20 cellular contexts compared by ENCODE assay signal in the genomic region with DNA sequence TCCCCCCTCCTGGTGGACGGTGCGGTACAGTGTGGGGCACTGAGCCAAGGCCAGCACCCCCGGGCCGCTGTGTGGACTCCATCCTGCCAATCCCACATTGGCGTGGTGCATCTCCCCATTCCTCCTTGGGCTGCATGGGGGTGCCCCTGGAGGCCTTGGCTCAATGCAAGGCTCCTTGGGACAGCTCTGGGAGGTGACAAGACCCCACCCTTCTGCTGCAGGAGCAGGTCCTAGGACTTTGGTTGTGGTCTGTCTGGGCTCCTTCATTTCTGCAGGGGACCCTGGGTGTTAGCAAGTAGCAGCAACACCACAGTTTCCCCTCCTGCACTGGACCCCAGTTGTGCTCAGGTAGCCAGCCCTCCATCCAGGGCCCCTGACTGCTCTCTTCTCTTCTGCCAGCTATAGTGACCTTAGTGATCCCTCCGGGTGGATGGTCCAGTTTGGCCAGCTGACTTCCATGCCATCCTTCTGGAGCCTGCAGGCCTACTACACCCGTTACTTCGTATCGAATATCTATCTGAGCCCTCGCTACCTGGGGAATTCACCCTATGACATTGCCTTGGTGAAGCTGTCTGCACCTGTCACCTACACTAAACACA. TPM values are rescaled to one million over a fixed set of nuclear protein-coding genes. Genes with fewer than 3 reads are reported as not detected.
DNase-seq lines count a peak whose midpoint lies in the region; ATAC-seq, FAIRE-seq and TF ChIP-seq lines count a peak whose summit lies in the region.
"Had no signal": no experiment of that assay in that cellular context is flagged by ENCODE, and none has a peak within 500 bp of the region (broad histone marks: within the 10 kb centered on the region; RNA-seq: fewer than 3 reads in every experiment).

No MANE protein-coding gene starts in this region.

- no peaks in the 10 kb centered on the region for H3K4me1 ChIP-seq in CD8-positive, alpha-beta memory T cell (ENCODE audit: insufficient read depth, low read length)
- peaks cover 8 to 57% of the 10 kb centered on the region in 2 experiments; a peak in 4 of 5 replicates for H3K4me1 ChIP-seq in K562 (replicated peaks in 1 of 2; ENCODE audit: control insufficient read depth in 2 of 2, insufficient read depth in 2 of 2, low read length in 2 of 2)
- no peaks in the 10 kb centered on the region for H3K4me1 ChIP-seq in osteoblast (ENCODE audit: insufficient read depth, low read length)

- peak in 1 of 5 donors; percentile 35 for DNase-seq in CD8-positive, alpha-beta memory T cell
- peak in 1 of 4 experiments; percentile 45 for DNase-seq in K562 (ENCODE audit: extremely low read depth in 1 of 4, low spot score in 3 of 4)
- DNase-seq in osteoblast (ENCODE audit: insufficient read length, low spot score, missing footprints), result peak; percentile 87
- DNase-seq in NCI-H2107 (lab: John Stamatoyannopoulos, UW), result no peak
- DNase-seq in HK-2 (ENCODE audit: unreplicated experiment), result no peak
- DNase-seq: activated B cell treated with CpG ODN at 0.5 μM for 24 hours, Calu3, NCI-H1417, NCI-H526 treated with DMSO at 0.1 percent for 48 hours, SJCRH30 had no signal

- peak; percentile 4; the same call in 2 of the 3 replicates for ATAC-seq in K562
- no peak for ATAC-seq in HG02763 (IDR thresholded peaks at IDR 0.05; ENCODE audit: unreplicated experiment)

- H3K36me3 ChIP-seq in CD8-positive, alpha-beta memory T cell (ENCODE audit: insufficient read depth, low read length), result no peaks in the 10 kb centered on the region
- H3K36me3 ChIP-seq in K562 (ENCODE audit: control insufficient read depth, insufficient read depth, low read length), result peaks cover 32% of the 10 kb centered on the region; the same call in 2 of the 3 replicates
- no peaks in the 10 kb centered on the region for H3K36me3 ChIP-seq in osteoblast (ENCODE audit: insufficient read depth, low read length)
- H3K36me3 ChIP-seq: neural progenitor cell, SJCRH30 had no signal

- H3K27ac Mint-ChIP-seq in CD8-positive, alpha-beta memory T cell, result peak overlapping the region in 2 of 8 donors; percentile 61 to 72
- H3K27ac Mint-ChIP-seq: activated B cell treated with CpG ODN at 0.5 μM for 24 hours, neural progenitor cell had no signal

- H3K4me1 Mint-ChIP-seq in CD8-positive, alpha-beta memory T cell, result peaks cover 0 to 2% (median 0%) of the 10 kb centered on the region in 3 donors
- H3K4me1 Mint-ChIP-seq: activated B cell treated with CpG ODN at 0.5 μM for 24 hours had no signal

- H3K27ac ChIP-seq in 22Rv1 (peak overlapping the region; percentile 22; the same call in 1 of the 2 replicates), K562 (ENCODE audit: extremely low read depth, low read depth, low read length) (peak overlapping the region; percentile 89), osteoblast (ENCODE audit: low read depth, low read length) (no peak overlapping the region)
- H3K27ac ChIP-seq in CD8-positive, alpha-beta memory T cell (ENCODE audit: low read depth, low read length), result no peak overlapping the region
- H3K27ac ChIP-seq: neural progenitor cell, SJCRH30 had no signal

- no peak overlapping the region for H3K4me3 ChIP-seq in CD8-positive, alpha-beta memory T cell (ENCODE audit: low read length)
- H3K4me3 ChIP-seq in K562, result peak overlapping the region; percentile 82
- no peak overlapping the region for H3K4me3 ChIP-seq in osteoblast (ENCODE audit: insufficient read depth, low read length)
- H3K4me3 ChIP-seq: neural progenitor cell, SJCRH30 had no signal

- TF ChIP-seq POLR2A in K562 (conservative IDR thresholded peaks at IDR 0.05), result no peak

- H4K20me1 ChIP-seq in K562 (replicated peaks; ENCODE audit: control insufficient read depth, insufficient read depth, low read length), result no peaks in the 10 kb centered on the region
- no peaks in the 10 kb centered on the region for H4K20me1 ChIP-seq in osteoblast (ENCODE audit: insufficient read depth, low read length)

- FAIRE-seq in K562 (lab: Jason Lieb, UNC), result peak; percentile 48
- FAIRE-seq: frontal cortex, GM18507 had no signal

- H2AFZ ChIP-seq in K562 (ENCODE audit: low read depth, low read length) (no peak overlapping the region), osteoblast (ENCODE audit: low read length) (no peak overlapping the region)
- H2AFZ ChIP-seq: neural progenitor cell had no signal

- H3K9me1 ChIP-seq in K562 (ENCODE audit: control insufficient read depth, insufficient read depth, low read length), result no peaks in the 10 kb centered on the region

- 41% methylated on average over 7 of the region's 10 CpGs for WGBS in K562 (ENCODE audit: insufficient coverage, low coverage, missing lambda C conversion rate)

- no peaks in the 10 kb centered on the region for H3K9me3 Mint-ChIP-seq in CD8-positive, alpha-beta memory T cell
- H3K9me3 Mint-ChIP-seq: activated B cell treated with CpG ODN at 0.5 μM for 24 hours, neural progenitor cell had no signal

- H3K9ac ChIP-seq in K562 (ENCODE audit: insufficient read depth in 1 of 2, low read depth in 2 of 2, low read length in 2 of 2), result peak overlapping the region; percentile 90 to 99
- H3K9ac ChIP-seq: neural progenitor cell had no signal

- POLR2A ChIA-PET in CD8-positive, alpha-beta memory T cell (lab: Charles Lee), result no interaction called here
- POLR2A ChIA-PET in K562 (lab: Yijun Ruan, JAX), result interaction anchor here (1.2 kb wide), 1 partner anchor 136 kb away, joined by 4 read pairs; a partner anchor contains a TSS

- intact Hi-C loops in K562 (cut with micrococcal nuclease), result loop anchor here (5.0 kb wide), 1 partner anchor 41 kb away; a partner anchor contains a TSS

- peak overlapping the region; percentile 90 for H3K4me2 ChIP-seq in K562 (ENCODE audit: insufficient read depth, low read length)
- H3K4me2 ChIP-seq in osteoblast (ENCODE audit: insufficient read depth, low read length), result no peak overlapping the region
- H3K4me2 ChIP-seq: neural progenitor cell had no signal

- no peaks in the 10 kb centered on the region for H3K27me3 ChIP-seq in CD8-positive, alpha-beta memory T cell (ENCODE audit: insufficient read depth, low read length, poor library complexity, severe bottlenecking)
- H3K27me3 ChIP-seq in K562 (ENCODE audit: control insufficient read depth in 2 of 2, insufficient read depth in 2 of 2, low read length in 2 of 2) (no peaks in the 10 kb centered on the region), osteoblast (ENCODE audit: insufficient read depth, low read length) (peaks cover 32% of the 10 kb centered on the region)
- H3K27me3 ChIP-seq: neural progenitor cell had no signal

- no peaks in the 10 kb centered on the region for H3K36me3 Mint-ChIP-seq in CD8-positive, alpha-beta memory T cell
- H3K36me3 Mint-ChIP-seq: neural progenitor cell had no signal

- H3K27me3 Mint-ChIP-seq in CD8-positive, alpha-beta memory T cell, result peaks cover 0 to 12% of the 10 kb centered on the region in 2 donors

- no peaks in the 10 kb centered on the region for H3K9me3 ChIP-seq in CD8-positive, alpha-beta memory T cell (ENCODE audit: low read length)
- H3K9me3 ChIP-seq in K562 (replicated peaks; ENCODE audit: control insufficient read depth, insufficient read depth, low read depth, low read length), result no peaks in the 10 kb centered on the region
- H3K9me3 ChIP-seq in osteoblast (ENCODE audit: low read depth, low read length), result no peaks in the 10 kb centered on the region
- H3K9me3 ChIP-seq: SJCRH30 had no signal

- peak overlapping the region in 4 of 7 donors; percentile 10 to 70 (median 36) for H3K4me3 Mint-ChIP-seq in CD8-positive, alpha-beta memory T cell
- H3K4me3 Mint-ChIP-seq: activated B cell treated with CpG ODN at 0.5 μM for 24 hours, neural progenitor cell had no signal

- BruUV-seq in K562 (replicated peaks; lab: Mats Ljungman, UMichigan), result no TSS peak

- TF ChIP-seq EP300 in K562 (IDR thresholded peaks at IDR 0.05; ENCODE audit: low read length), result no peak

- no peak for TF ChIP-seq RAD21 in K562 (CRISPR knock-in tag; conservative IDR thresholded peaks at IDR 0.05 in 1 of 2, IDR thresholded peaks at IDR 0.05 in 1 of 2)

- CTCF ChIA-PET in CD8-positive, alpha-beta memory T cell (lab: Charles Lee), result no interaction called here
- CTCF ChIA-PET in K562 (lab: Yijun Ruan, JAX; ENCODE audit: low intra/inter-chr PET ratio), result no interaction called here

- peaks cover 28% of the 10 kb centered on the region for H3K79me2 ChIP-seq in K562 (ENCODE audit: control insufficient read depth, insufficient read depth, low read length)
- H3K79me2 ChIP-seq in osteoblast (ENCODE audit: insufficient read depth, low read length), result no peaks in the 10 kb centered on the region

- in situ Hi-C loops in K562 (cut with MboI), result no loop called here

- TF ChIP-seq CTCF in 22Rv1 (IDR thresholded peaks at IDR 0.05) (no peak), K562 (IDR thresholded peaks at IDR 0.05 in 2 of 3, conservative IDR thresholded peaks at IDR 0.05 in 1 of 3; ENCODE audit: insufficient read depth in 2 of 3, low read depth in 1 of 3, low read length in 3 of 3) (no peak), osteoblast (IDR thresholded peaks at IDR 0.05; ENCODE audit: extremely low read depth, low read depth, low read length) (no peak)

RNA-seq across cellular contexts. Expression of a gene that starts 1.3 kb away (rescaled TPM):
- total RNA-seq in CD8-positive, alpha-beta memory T cell, result 1 to 10 TPM; 8.8 to 9.2 TPM
- 13.6 TPM for polyA plus RNA-seq in CD8-positive, alpha-beta memory T cell
- 205 and 513 TPM in 2 replicates for total RNA-seq in K562 (2011; cell fraction: chromatin; rRNA removed; ENCODE audit: low replicate concordance)
- total RNA-seq in K562 (2011; cell fraction: nucleolus; rRNA removed), result 438 and 448 TPM in 2 replicates
- 292 and 307 TPM in 2 replicates for total RNA-seq in K562 (2011; cell fraction: nucleoplasm; rRNA removed)
- 61.3 and 77.8 TPM in 2 replicates for total RNA-seq in K562 (2014; rRNA removed)
- total RNA-seq in K562 (2014; rRNA removed; fragmentation: Illumina TruSeq; extraction: Trizol), result 41.5 and 43.6 TPM in 2 replicates
- 41.7 and 43.7 TPM in 2 replicates for total RNA-seq in K562 (2015; rRNA removed; fragmentation: Illumina TruSeq; extraction: Trizol)
- 113 and 121 TPM in 2 replicates for total RNA-seq in K562 (2021)
- polyA plus RNA-seq in K562 (2011; rRNA removed), result 112 and 157 TPM in 2 replicates
- 149 and 221 TPM in 2 replicates for polyA plus RNA-seq in K562 (2011; cell fraction: cytosol; rRNA removed)
- polyA plus RNA-seq in K562 (2011; cell fraction: nucleus; rRNA removed), result 780 and 951 TPM in 2 replicates
- 109 and 148 TPM in 2 replicates for polyA plus RNA-seq in K562 (2012)
- 76.1 and 104 TPM in 2 replicates for polyA plus RNA-seq in K562 (2014; fragmentation: Illumina TruSeq; extraction: Trizol)
- 10 to 100 TPM; 12.1 to 21.0 TPM for polyA plus RNA-seq in K562 (2014; fragmentation: Nextera tagmentation; extraction: Ambion mirVana)
- 106 and 107 TPM in 2 replicates for polyA plus RNA-seq in K562 (2014; rRNA removed)
- polyA minus RNA-seq in K562 (2011; rRNA and poly(A)+ RNA removed), result 23.0 and 37.7 TPM in 2 replicates
- polyA minus RNA-seq in K562 (2011; cell fraction: cytosol; rRNA and poly(A)+ RNA removed), result 26.8 and 31.8 TPM in 2 replicates
- 53.4 and 78.8 TPM in 2 replicates for polyA minus RNA-seq in K562 (2011; cell fraction: nucleus; rRNA and poly(A)+ RNA removed)
- not detected in 2 replicates for total RNA-seq in osteoblast
- total RNA-seq: Calu3, frontal cortex, HT-29, LHCN-M2, SJCRH30 had no signal

RNA-seq across cellular contexts. Expression of a gene that starts 11.7 kb away (rescaled TPM):
- under 1 TPM; 0.29 to 0.74 TPM for total RNA-seq in CD8-positive, alpha-beta memory T cell
- not detected for polyA plus RNA-seq in CD8-positive, alpha-beta memory T cell
- 1.4 TPM in 1 of 2 replicates, not detected in the other for total RNA-seq in K562 (2011; cell fraction: chromatin; rRNA removed; ENCODE audit: low replicate concordance)
- 0.83 TPM in 1 of 2 replicates, not detected in the other for total RNA-seq in K562 (2011; cell fraction: nucleolus; rRNA removed)
- not detected in 2 replicates for total RNA-seq in K562 (2011; cell fraction: nucleoplasm; rRNA removed)
- 0.24 TPM in 1 of 2 replicates, not detected in the other for total RNA-seq in K562 (2014; rRNA removed)
- not detected in 2 replicates for total RNA-seq in K562 (2014; rRNA removed; fragmentation: Illumina TruSeq; extraction: Trizol)
- total RNA-seq in K562 (2015; rRNA removed; fragmentation: Illumina TruSeq; extraction: Trizol), result 0.25 TPM in 1 of 2 replicates, not detected in the other
- 0.35 and 0.40 TPM in 2 replicates for total RNA-seq in K562 (2021)
- polyA plus RNA-seq in K562 (2011; rRNA removed), result 0.43 and 0.58 TPM in 2 replicates
- polyA plus RNA-seq in K562 (2011; cell fraction: cytosol; rRNA removed), result 0.40 and 0.46 TPM in 2 replicates
- polyA plus RNA-seq in K562 (2011; cell fraction: nucleus; rRNA removed), result 1.2 and 1.5 TPM in 2 replicates
- polyA plus RNA-seq in K562 (2012), result 0.87 and 2.6 TPM in 2 replicates
- 0.40 TPM in 1 of 2 replicates, not detected in the other for polyA plus RNA-seq in K562 (2014; fragmentation: Illumina TruSeq; extraction: Trizol)
- not detected for polyA plus RNA-seq in K562 (2014; fragmentation: Nextera tagmentation; extraction: Ambion mirVana)
- polyA plus RNA-seq in K562 (2014; rRNA removed), result 0.33 and 0.49 TPM in 2 replicates
- 0.45 TPM in 1 of 2 replicates, not detected in the other for polyA minus RNA-seq in K562 (2011; rRNA and poly(A)+ RNA removed)
- not detected in 2 replicates for polyA minus RNA-seq in K562 (2011; cell fraction: cytosol; rRNA and poly(A)+ RNA removed)
- 0.56 and 0.67 TPM in 2 replicates for polyA minus RNA-seq in K562 (2011; cell fraction: nucleus; rRNA and poly(A)+ RNA removed)
- total RNA-seq in osteoblast, result 0.88 and 1.4 TPM in 2 replicates
- total RNA-seq: frontal cortex, LHCN-M2, SJCRH30 had no signal

RNA-seq across cellular contexts. Expression of a gene that starts 20.1 kb away (rescaled TPM):
- not detected for total RNA-seq in CD8-positive, alpha-beta memory T cell
- not detected for polyA plus RNA-seq in CD8-positive, alpha-beta memory T cell
- total RNA-seq in K562 (2011; cell fraction: chromatin; rRNA removed; ENCODE audit: low replicate concordance), result not detected in 2 replicates
- not detected in 2 replicates for total RNA-seq in K562 (2011; cell fraction: nucleolus; rRNA removed)
- total RNA-seq in K562 (2011; cell fraction: nucleoplasm; rRNA removed), result not detected in 2 replicates
- total RNA-seq in K562 (2014; rRNA removed) (not detected in 2 replicates), K562 (2014; rRNA removed; fragmentation: Illumina TruSeq; extraction: Trizol) (not detected in 2 replicates), K562 (2015; rRNA removed; fragmentation: Illumina TruSeq; extraction: Trizol) (not detected in 2 replicates), K562 (2021) (not detected in 2 replicates), osteoblast (not detected in 2 replicates)
- polyA plus RNA-seq in K562 (2011; rRNA removed) (not detected in 2 replicates), K562 (2014; fragmentation: Illumina TruSeq; extraction: Trizol) (not detected in 2 replicates), K562 (2014; fragmentation: Nextera tagmentation; extraction: Ambion mirVana) (not detected), K562 (2014; rRNA removed) (not detected in 2 replicates)
- not detected in 2 replicates for polyA plus RNA-seq in K562 (2011; cell fraction: cytosol; rRNA removed)
- not detected in 2 replicates for polyA plus RNA-seq in K562 (2011; cell fraction: nucleus; rRNA removed)
- polyA plus RNA-seq in K562 (2012), result not detected in 2 replicates
- polyA minus RNA-seq in K562 (2011; rRNA and poly(A)+ RNA removed), result 0.18 TPM in 1 of 2 replicates, not detected in the other
- not detected in 2 replicates for polyA minus RNA-seq in K562 (2011; cell fraction: cytosol; rRNA and poly(A)+ RNA removed)
- not detected in 2 replicates for polyA minus RNA-seq in K562 (2011; cell fraction: nucleus; rRNA and poly(A)+ RNA removed)
- total RNA-seq: activated B cell treated with CpG ODN at 0.5 μM for 24 hours; Calu3; frontal cortex; HT-29; LHCN-M2; renal cortical epithelial cell; SJCRH30; T-helper 2 cell treated with Interferon-gamma antibody and Interleukin-4, amounts not matched to agents 100 ng/mL and 5 ng/mL, for 36 hours had no signal
- polyA plus RNA-seq: esophagus had no signal

RNA-seq across cellular contexts. Expression of a gene that starts 31.0 kb away (rescaled TPM):
- total RNA-seq in CD8-positive, alpha-beta memory T cell, result under 1 TPM; 0.15 to 0.22 TPM
- not detected for polyA plus RNA-seq in CD8-positive, alpha-beta memory T cell
- total RNA-seq in K562 (2011; cell fraction: chromatin; rRNA removed; ENCODE audit: low replicate concordance), result not detected in 2 replicates
- not detected in 2 replicates for total RNA-seq in K562 (2011; cell fraction: nucleolus; rRNA removed)
- total RNA-seq in K562 (2011; cell fraction: nucleoplasm; rRNA removed), result not detected in 2 replicates
- not detected in 2 replicates for total RNA-seq in K562 (2014; rRNA removed)
- total RNA-seq in K562 (2014; rRNA removed; fragmentation: Illumina TruSeq; extraction: Trizol), result not detected in 2 replicates
- not detected in 2 replicates for total RNA-seq in K562 (2015; rRNA removed; fragmentation: Illumina TruSeq; extraction: Trizol)
- total RNA-seq in K562 (2021), result not detected in 2 replicates
- polyA plus RNA-seq in K562 (2011; rRNA removed), result not detected in 2 replicates
- polyA plus RNA-seq in K562 (2011; cell fraction: cytosol; rRNA removed), result not detected in 2 replicates
- polyA plus RNA-seq in K562 (2011; cell fraction: nucleus; rRNA removed), result not detected in 2 replicates
- 0.06 TPM in 1 of 2 replicates, not detected in the other for polyA plus RNA-seq in K562 (2012)
- polyA plus RNA-seq in K562 (2014; fragmentation: Illumina TruSeq; extraction: Trizol), result not detected in 2 replicates
- not detected for polyA plus RNA-seq in K562 (2014; fragmentation: Nextera tagmentation; extraction: Ambion mirVana)
- not detected in 2 replicates for polyA plus RNA-seq in K562 (2014; rRNA removed)
- polyA minus RNA-seq in K562 (2011; rRNA and poly(A)+ RNA removed), result not detected in 2 replicates
- polyA minus RNA-seq in K562 (2011; cell fraction: cytosol; rRNA and poly(A)+ RNA removed), result not detected in 2 replicates
- polyA minus RNA-seq in K562 (2011; cell fraction: nucleus; rRNA and poly(A)+ RNA removed), result not detected in 2 replicates
- total RNA-seq in osteoblast, result not detected in 2 replicates
- total RNA-seq: activated B cell treated with CpG ODN at 0.5 μM for 24 hours; frontal cortex; LHCN-M2; renal cortical epithelial cell; SJCRH30; T-helper 2 cell treated with Interferon-gamma antibody and Interleukin-4, amounts not matched to agents 100 ng/mL and 5 ng/mL, for 36 hours had no signal
- polyA plus RNA-seq: esophagus had no signal

RNA-seq across cellular contexts. Expression of a gene that starts 39.6 kb away (rescaled TPM):
- not detected for total RNA-seq in CD8-positive, alpha-beta memory T cell
- polyA plus RNA-seq in CD8-positive, alpha-beta memory T cell, result not detected
- total RNA-seq in K562 (2011; cell fraction: chromatin; rRNA removed; ENCODE audit: low replicate concordance), result not detected in 2 replicates
- not detected in 2 replicates for total RNA-seq in K562 (2011; cell fraction: nucleolus; rRNA removed)
- total RNA-seq in K562 (2011; cell fraction: nucleoplasm; rRNA removed), result not detected in 2 replicates
- total RNA-seq in K562 (2014; rRNA removed), result not detected in 2 replicates
- not detected in 2 replicates for total RNA-seq in K562 (2014; rRNA removed; fragmentation: Illumina TruSeq; extraction: Trizol)
- not detected in 2 replicates for total RNA-seq in K562 (2015; rRNA removed; fragmentation: Illumina TruSeq; extraction: Trizol)
- not detected in 2 replicates for total RNA-seq in K562 (2021)
- 0.13 TPM in 1 of 2 replicates, not detected in the other for polyA plus RNA-seq in K562 (2011; rRNA removed)
- polyA plus RNA-seq in K562 (2011; cell fraction: cytosol; rRNA removed), result 0.07 TPM in 1 of 2 replicates, not detected in the other
- 0.29 and 0.97 TPM in 2 replicates for polyA plus RNA-seq in K562 (2011; cell fraction: nucleus; rRNA removed)
- 0.24 TPM in 1 of 2 replicates, not detected in the other for polyA plus RNA-seq in K562 (2012)
- polyA plus RNA-seq in K562 (2014; fragmentation: Illumina TruSeq; extraction: Trizol), result not detected in 2 replicates
- not detected for polyA plus RNA-seq in K562 (2014; fragmentation: Nextera tagmentation; extraction: Ambion mirVana)
- polyA plus RNA-seq in K562 (2014; rRNA removed), result 0.42 TPM in 1 of 2 replicates, not detected in the other
- polyA minus RNA-seq in K562 (2011; rRNA and poly(A)+ RNA removed), result not detected in 2 replicates
- not detected in 2 replicates for polyA minus RNA-seq in K562 (2011; cell fraction: cytosol; rRNA and poly(A)+ RNA removed)
- not detected in 2 replicates for polyA minus RNA-seq in K562 (2011; cell fraction: nucleus; rRNA and poly(A)+ RNA removed)
- total RNA-seq in osteoblast, result not detected in 2 replicates
- total RNA-seq: activated B cell treated with CpG ODN at 0.5 μM for 24 hours; frontal cortex; LHCN-M2; SJCRH30; T-helper 2 cell treated with Interferon-gamma antibody and Interleukin-4, amounts not matched to agents 100 ng/mL and 5 ng/mL, for 36 hours had no signal

Comparison
In these comparisons a context has a peak if more than half of its experiments do, and no peak if none do; other contexts are left out.
1. H3K27ac ChIP-seq: peak in 22Rv1 (single experiment) and K562 (single experiment); none in CD8-positive, alpha-beta memory T cell (single experiment) and osteoblast (single experiment).
2. RNA of a gene that starts 1.3 kb away (total RNA-seq): 41.5 to 513 TPM in K562; 8.8 to 9.2 TPM in CD8-positive, alpha-beta memory T cell and not detected in osteoblast; every median in the first group is over 4 times any median in the second.